Comparison of ENCODE assay signal across 31 cellular contexts in the genomic region with DNA sequence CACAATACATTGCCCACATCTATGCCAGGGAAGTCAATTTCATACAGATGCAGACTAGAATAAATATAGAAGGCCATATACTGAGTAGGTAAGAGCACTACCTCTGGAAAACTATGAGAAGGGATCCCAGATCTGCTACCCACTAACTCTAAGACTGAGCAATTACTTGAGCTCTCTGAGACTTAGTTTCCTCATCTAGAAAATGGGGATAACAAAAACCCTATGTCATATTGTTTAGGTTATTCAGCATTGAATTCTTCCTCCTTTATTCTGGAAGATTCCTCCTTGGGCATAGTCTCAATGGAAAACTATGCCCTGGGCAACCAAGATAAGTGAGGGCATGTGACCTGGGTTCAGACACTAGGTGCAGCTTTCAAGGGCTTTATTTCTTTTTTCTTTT.
"Had no signal": no experiment of that assay in that cellular context is flagged by ENCODE, and none has a peak within 500 bp of the region (broad histone marks: within the 10 kb centered on the region; RNA-seq: fewer than 3 reads in every experiment).

No MANE protein-coding gene starts in this region.

- H3K27ac Mint-ChIP-seq: naive thymus-derived CD8-positive, alpha-beta T cell; natural killer cell treated with Interleukin-12 subunit alpha and Interleukin-12 subunit beta and Interleukin-15 and Interleukin-18, amount 100 ng/mL, for 72 hours; nephron progenitor cell; neural progenitor cell; progenitor cell of endocrine pancreas; stimulated activated effector memory CD8-positive, alpha-beta T cell treated with anti-CD3 and anti-CD28 coated beads, Interleukin-12 subunit alpha, Interleukin-12 subunit beta, amount 100 ng/mL, for 72 hours; stimulated activated naive B cell treated with anti-CD40 and anti-IgM and Interleukin-4, amounts not matched to agents 10 μg/mL and 1 μg/mL and 100 μg/mL, for 72 hours; stimulated activated naive CD8-positive, alpha-beta T cell treated with anti-CD3 and anti-CD28 coated beads, Interleukin-15, Interleukin-2, amounts not matched to agents 100 ng/mL and 50 ng/mL, for 24 hours had no signal

- H3K4me2 ChIP-seq: neural progenitor cell, smooth muscle cell had no signal

- H3K36me3 ChIP-seq: neural progenitor cell, ovary, spleen, stomach, thoracic aorta, thyroid gland, tibial nerve, upper lobe of left lung, vagina had no signal

- H3K36me3 Mint-ChIP-seq: naive thymus-derived CD8-positive, alpha-beta T cell; natural killer cell treated with Interleukin-12 subunit alpha and Interleukin-12 subunit beta and Interleukin-15 and Interleukin-18, amount 100 ng/mL, for 72 hours; neural progenitor cell had no signal

- H3K4me3 ChIP-seq: neural progenitor cell, ovary, psoas muscle, skin epidermis, smooth muscle cell, spleen, stomach, thoracic aorta, thyroid gland, tibial nerve, upper lobe of left lung, vagina had no signal

- H3K9ac ChIP-seq: neural progenitor cell, parathyroid adenoma had no signal

- H3K4me1 ChIP-seq: neural progenitor cell, parathyroid adenoma had no signal

- FAIRE-seq: urothelium cell line had no signal

- H3K4me3 Mint-ChIP-seq: naive thymus-derived CD8-positive, alpha-beta T cell; natural killer cell treated with Interleukin-12 subunit alpha and Interleukin-12 subunit beta and Interleukin-15 and Interleukin-18, amount 100 ng/mL, for 72 hours; nephron progenitor cell; neural progenitor cell; stimulated activated effector memory CD8-positive, alpha-beta T cell treated with anti-CD3 and anti-CD28 coated beads, Interleukin-12 subunit alpha, Interleukin-12 subunit beta, amount 100 ng/mL, for 72 hours; stimulated activated naive B cell treated with anti-CD40 and anti-IgM and Interleukin-4, amounts not matched to agents 10 μg/mL and 1 μg/mL and 100 μg/mL, for 72 hours; stimulated activated naive CD8-positive, alpha-beta T cell treated with anti-CD3 and anti-CD28 coated beads, Interleukin-15, Interleukin-2, amounts not matched to agents 100 ng/mL and 50 ng/mL, for 24 hours had no signal

- H3K9me3 ChIP-seq: ovary, psoas muscle, spleen, stomach, thoracic aorta, thyroid gland, tibial nerve, upper lobe of left lung, vagina had no signal

- H3K27me3 ChIP-seq: ovary, spleen, stomach, thyroid gland, tibial nerve, upper lobe of left lung, vagina had no signal

- H2AFZ ChIP-seq: neural progenitor cell, parathyroid adenoma had no signal

- ATAC-seq: naive thymus-derived CD8-positive, alpha-beta T cell; natural killer cell treated with Interleukin-12 subunit alpha and Interleukin-12 subunit beta and Interleukin-15 and Interleukin-18, amount 100 ng/mL, for 72 hours; psoas muscle; right cardiac atrium; sciatic nerve; stimulated activated effector memory CD8-positive, alpha-beta T cell treated with anti-CD3 and anti-CD28 coated beads, Interleukin-12 subunit alpha, Interleukin-12 subunit beta, amount 100 ng/mL, for 72 hours; stimulated activated naive B cell treated with anti-CD40 and anti-IgM and Interleukin-4, amounts not matched to agents 10 μg/mL and 1 μg/mL and 100 μg/mL, for 72 hours had no signal

- H3K9me3 Mint-ChIP-seq: naive thymus-derived CD8-positive, alpha-beta T cell; natural killer cell treated with Interleukin-12 subunit alpha and Interleukin-12 subunit beta and Interleukin-15 and Interleukin-18, amount 100 ng/mL, for 72 hours; nephron progenitor cell; neural progenitor cell; stimulated activated effector memory CD8-positive, alpha-beta T cell treated with anti-CD3 and anti-CD28 coated beads, Interleukin-12 subunit alpha, Interleukin-12 subunit beta, amount 100 ng/mL, for 72 hours; stimulated activated naive B cell treated with anti-CD40 and anti-IgM and Interleukin-4, amounts not matched to agents 10 μg/mL and 1 μg/mL and 100 μg/mL, for 72 hours; stimulated activated naive CD8-positive, alpha-beta T cell treated with anti-CD3 and anti-CD28 coated beads, Interleukin-15, Interleukin-2, amounts not matched to agents 100 ng/mL and 50 ng/mL, for 24 hours had no signal

- DNase-seq: naive thymus-derived CD8-positive, alpha-beta T cell; nephron progenitor cell; occipital lobe; ovary; posterior cingulate gyrus; psoas muscle; right cardiac atrium; spleen; stimulated activated CD4-positive, alpha-beta T cell treated with anti-CD3 and anti-CD28 coated beads, Interleukin-15, amount 100 ng/mL, for 24 hours; stimulated activated CD4-positive, alpha-beta T cell treated with anti-CD3 and anti-CD28 coated beads, Interleukin-2, amount 100 ng/mL, for 24 hours; stimulated activated CD4-positive, alpha-beta T cell treated with anti-CD3 and anti-CD28 coated beads, Interleukin-2, amount 100 ng/mL, for 48 hours; stimulated activated CD4-positive, alpha-beta T cell treated with anti-CD3 and anti-CD28 coated beads, Interleukin-4, amount 100 ng/mL, for 24 hours; stimulated activated naive B cell treated with anti-CD40 and anti-IgM and Interleukin-4, amounts not matched to agents 10 μg/mL and 1 μg/mL and 100 μg/mL, for 72 hours; stimulated activated naive CD4-positive, alpha-beta T cell treated with Interleukin-2 at 50 U/mL for 16 hours; stomach; thyroid gland; trophoblast cell; upper lobe of left lung had no signal

- H3K27me3 Mint-ChIP-seq: naive thymus-derived CD8-positive, alpha-beta T cell; natural killer cell treated with Interleukin-12 subunit alpha and Interleukin-12 subunit beta and Interleukin-15 and Interleukin-18, amount 100 ng/mL, for 72 hours; stimulated activated naive B cell treated with anti-CD40 and anti-IgM and Interleukin-4, amounts not matched to agents 10 μg/mL and 1 μg/mL and 100 μg/mL, for 72 hours; stimulated activated naive CD8-positive, alpha-beta T cell treated with anti-CD3 and anti-CD28 coated beads, Interleukin-15, Interleukin-2, amounts not matched to agents 100 ng/mL and 50 ng/mL, for 24 hours had no signal

- H3K27ac ChIP-seq: neural progenitor cell, ovary, parathyroid adenoma, psoas muscle, skin epidermis, spleen, stomach, thoracic aorta, thyroid gland, tibial nerve, upper lobe of left lung, vagina had no signal
